In genomic region chr1:116658645-116659044, GRCh38 we compare ENCODE assay signal across 2 cellular contexts. TPM values are rescaled to one million over a fixed set of nuclear protein-coding genes. Genes with fewer than 3 reads are reported as not detected.
"Had no signal": no experiment of that assay in that cellular context is flagged by ENCODE, and none has a peak within 500 bp of the region (broad histone marks: within the 10 kb centered on the region; RNA-seq: fewer than 3 reads in every experiment).

No MANE protein-coding gene starts in this region.

RNA-seq across cellular contexts. Expression of gene IGSF3, which starts 8.9 kb away (rescaled TPM):
- total RNA-seq: HFFc6 had no signal
- polyA plus RNA-seq: IgD-negative memory B cell had no signal
